Comparison of ENCODE assay signal across 13 cellular contexts in genomic region chr1:151775894-151776664, GRCh38. TPM values are rescaled to one million over a fixed set of nuclear protein-coding genes. Genes with fewer than 3 reads are reported as not detected.
DNase-seq lines count a peak whose midpoint lies in the region; ATAC-seq and TF ChIP-seq lines count a peak whose summit lies in the region.
"Had no signal": no experiment of that assay in that cellular context is flagged by ENCODE, and none has a peak within 500 bp of the region (broad histone marks: within the 10 kb centered on the region; RNA-seq: fewer than 3 reads in every experiment).

No MANE protein-coding gene starts in this region.

- peak; percentile 66 for DNase-seq in OCI-M1 (lab: John Stamatoyannopoulos, UW)
- peak in 2 of 3 donors; percentile 47 to 69 for DNase-seq in right lobe of liver
- DNase-seq in kidney tubule cell (ENCODE audit: low spot score), result no peak
- DNase-seq: CD8-positive, alpha-beta memory T cell; DMS79; NCI-H1092; NCI-H146; NCI-H2081 treated with DMSO at 0.1 percent for 48 hours; NCI-H510A treated with DMSO at 0.1 percent for 48 hours had no signal

- H3K4me1 ChIP-seq in right lobe of liver, result peaks cover 0 to 15% (median 2%) of the 10 kb centered on the region in 4 donors
- H3K4me1 ChIP-seq: SJSA1 had no signal

- no peak for TF ChIP-seq POLR2A in right lobe of liver (IDR thresholded peaks at IDR 0.05)

- no peaks in the 10 kb centered on the region for H3K27me3 ChIP-seq in right lobe of liver
- H3K27me3 ChIP-seq: BLaER1, SJSA1 had no signal

- H3K4me3 ChIP-seq in right lobe of liver, result no peak overlapping the region
- H3K4me3 ChIP-seq: BLaER1, SJSA1 had no signal

- no peaks in the 10 kb centered on the region for H3K9me3 ChIP-seq in right lobe of liver
- H3K9me3 ChIP-seq: BLaER1, SJSA1 had no signal

- intact Hi-C loops in right lobe of liver (cut with DNase I), result no loop called here

- WGBS in right lobe of liver (ENCODE audit: insufficient coverage, low coverage, low lambda C conversion rate, missing lambda C conversion rate), result 57% methylated on average over 7 of the region's 7 CpGs

- TF ChIP-seq CTCF in right lobe of liver (IDR thresholded peaks at IDR 0.05), result no peak

- H3K27ac ChIP-seq in right lobe of liver, result peak overlapping the region in 1 of 3 donors; percentile 20
- H3K27ac ChIP-seq: BLaER1, SJSA1 had no signal

- peaks cover 0 to 6% (median 5%) of the 10 kb centered on the region in 4 donors for H3K36me3 ChIP-seq in right lobe of liver
- H3K36me3 ChIP-seq: SJSA1 had no signal

- ATAC-seq in right lobe of liver (peak; percentile 21 to 98 (median 68)), HG02973 (IDR thresholded peaks at IDR 0.05; ENCODE audit: unreplicated experiment) (no peak)

RNA-seq across cellular contexts. Expression of gene MRPL9, which starts 12.8 kb away (rescaled TPM):
- total RNA-seq in right lobe of liver, result 10 to 100 TPM; 21.3 to 35.7 (median 28.4) TPM

RNA-seq across cellular contexts. Expression of gene TDRKH, which starts 14.2 kb away (rescaled TPM):
- 10 to 100 TPM in 1 of 6 experiments, 1 to 10 TPM in 5; 1.7 to 12.1 (median 3.3) TPM for total RNA-seq in right lobe of liver

RNA-seq across cellular contexts. Expression of gene LINGO4, which starts 29.1 kb away (rescaled TPM):
- total RNA-seq in right lobe of liver, result under 1 TPM; 0.12 to 0.37 (median 0.18) TPM
- total RNA-seq: MCF 10A, SJSA1 had no signal

RNA-seq across cellular contexts. Expression of gene RIIAD1, which starts 54.8 kb away (rescaled TPM):
- total RNA-seq in right lobe of liver, result not detected
- total RNA-seq: CD8-positive, alpha-beta memory T cell; MCF 10A; SJSA1 had no signal

RNA-seq across cellular contexts. Expression of gene RORC, which starts 55.5 kb away (rescaled TPM):
- 10 to 100 TPM; 13.3 to 33.9 (median 21.5) TPM for total RNA-seq in right lobe of liver
- total RNA-seq: SJSA1 had no signal
